ENCODE assay signal across 17 cellular contexts in genomic region chr12:116303929-116304328, GRCh38. TPM values are rescaled to one million over a fixed set of nuclear protein-coding genes. Genes with fewer than 3 reads are reported as not detected.
DNase-seq lines count a peak whose midpoint lies in the region; ATAC-seq and TF ChIP-seq lines count a peak whose summit lies in the region.
"Had no signal": no experiment of that assay in that cellular context is flagged by ENCODE, and none has a peak within 500 bp of the region (broad histone marks: within the 10 kb centered on the region; RNA-seq: fewer than 3 reads in every experiment).

No MANE protein-coding gene starts in this region.

- intact Hi-C loops in ascending aorta (cut with DNase I) = no loop called here

- peak overlapping the region; percentile 9 to 42 for H3K27ac ChIP-seq in ascending aorta
- H3K27ac ChIP-seq: A549 had no signal

- no peak overlapping the region for H3K4me3 ChIP-seq in ascending aorta
- H3K4me3 ChIP-seq: A549, tibial nerve had no signal

- H3K4me1 ChIP-seq in ascending aorta = peaks cover 2 to 21% of the 10 kb centered on the region in 2 donors

- TF ChIP-seq CTCF in ascending aorta (IDR thresholded peaks at IDR 0.05) = no peak

- ATAC-seq in HG03432 (IDR thresholded peaks at IDR 0.05; ENCODE audit: unreplicated experiment) = no peak
- ATAC-seq: A549; activated CD8-positive, alpha-beta memory T cell treated with anti-CD3 and anti-CD28 coated beads, Interleukin-2, amount 10 ng/mL, durations not matched to agents 7 days and 5 days had no signal

- DNase-seq in AG08396 (ENCODE audit: low spot score) (peak; percentile 36), LHCN-M2 (ENCODE audit: low read depth) (peak; percentile 12), ascending aorta (ENCODE audit: low spot score in 2 of 2) (peak in 1 of 2 donors; percentile 72), islet precursor cell (peak; percentile 52), mesenteric fat pad (ENCODE audit: low spot score) (no peak), NCI-H1092 (lab: John Stamatoyannopoulos, UW) (no peak)
- DNase-seq in activated CD4-positive, alpha-beta T cell treated with anti-CD3 and anti-CD28 coated beads for 1 hour = no peak
- DNase-seq: activated CD8-positive, alpha-beta memory T cell treated with anti-CD3 and anti-CD28 coated beads, Interleukin-2, amount 10 ng/mL, durations not matched to agents 7 days and 5 days; cerebellar nuclear complex; mammary epithelial cell; NCI-H187 treated with DMSO at 0.1 percent for 48 hours; NCI-H748 treated with DMSO at 0.1 percent for 48 hours; occipital lobe; SHP77 treated with DMSO at 0.1 percent for 48 hours had no signal

- H3K27me3 ChIP-seq in ascending aorta = no peaks in the 10 kb centered on the region
- H3K27me3 ChIP-seq: tibial nerve had no signal

- H3K36me3 ChIP-seq in ascending aorta = no peaks in the 10 kb centered on the region
- H3K36me3 ChIP-seq: tibial nerve had no signal

- H3K9me3 ChIP-seq in ascending aorta = no peaks in the 10 kb centered on the region
- H3K9me3 ChIP-seq: A549 had no signal

RNA-seq across cellular contexts. Expression of gene MED13L, which starts 26.4 kb away (rescaled TPM):
- 46.8 and 60.0 TPM in 2 replicates for total RNA-seq in LHCN-M2 (2014; rRNA removed)
- 12.1 TPM for polyA plus RNA-seq in LHCN-M2 (2012)
- total RNA-seq in ascending aorta = 117 TPM
- 136 TPM for total RNA-seq in mesenteric fat pad

Comparison
In these comparisons a context has a peak if more than half of its experiments do, and no peak if none do; other contexts are left out.
1. DNase-seq: peak in AG08396 (single experiment), LHCN-M2 (single experiment) and islet precursor cell (single experiment); none in activated CD4-positive, alpha-beta T cell treated with anti-CD3 and anti-CD28 coated beads for 1 hour (single experiment), mesenteric fat pad (single experiment) and NCI-H1092 (single experiment).